1 cellular context compared by ENCODE assay signal in genomic region chr10:129920187-129920586, GRCh38. TPM values are rescaled to one million over a fixed set of nuclear protein-coding genes. Genes with fewer than 3 reads are reported as not detected.
"Had no signal": no experiment of that assay in that cellular context is flagged by ENCODE, and none has a peak within 500 bp of the region (broad histone marks: within the 10 kb centered on the region; RNA-seq: fewer than 3 reads in every experiment).

No MANE protein-coding gene starts in this region.

RNA-seq across cellular contexts. Expression of gene EBF3, which starts 43.9 kb away (rescaled TPM):
- total RNA-seq: HT-29 had no signal
